Comparison of ENCODE assay signal across 23 cellular contexts in the genomic region with DNA sequence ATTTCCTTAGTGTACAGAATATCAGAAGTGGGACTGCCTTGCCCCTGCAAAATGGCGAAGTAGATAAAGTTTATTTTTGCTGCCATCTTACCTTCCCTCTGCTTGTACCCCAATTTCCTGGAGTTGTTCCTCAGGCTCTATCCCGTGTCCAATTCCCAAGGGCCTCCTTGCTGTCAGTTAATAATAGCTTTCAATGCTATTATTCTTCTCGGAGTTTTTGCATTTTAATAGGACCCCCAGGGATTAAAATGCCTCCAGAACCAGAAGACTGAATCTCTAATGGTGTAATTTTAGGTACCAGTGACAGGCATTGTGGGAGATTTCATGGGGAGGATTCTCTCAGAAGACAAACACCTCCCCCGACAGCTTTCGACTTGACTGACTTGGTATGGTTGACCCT.
"Had no signal": no experiment of that assay in that cellular context is flagged by ENCODE, and none has a peak within 500 bp of the region (broad histone marks: within the 10 kb centered on the region; RNA-seq: fewer than 3 reads in every experiment).

No MANE protein-coding gene starts in this region.

- ATAC-seq: esophagus mucosa; gastrocnemius medialis; left lobe of liver; mucosa of descending colon; naive thymus-derived CD8-positive, alpha-beta T cell; psoas muscle; right lobe of liver; stimulated activated memory B cell treated with anti-CD40 and anti-IgM and Interleukin-4, amounts not matched to agents 10 μg/mL and 1 μg/mL and 100 μg/mL, for 72 hours; stimulated activated naive CD8-positive, alpha-beta T cell treated with anti-CD3 and anti-CD28 coated beads, Interleukin-15, amount 100 ng/mL, for 72 hours; upper lobe of right lung had no signal

- H3K4me3 Mint-ChIP-seq: central memory CD8-positive, alpha-beta T cell; stimulated activated memory B cell treated with anti-CD40 and anti-IgM and Interleukin-4, amounts not matched to agents 10 μg/mL and 1 μg/mL and 100 μg/mL, for 72 hours; stimulated activated naive CD8-positive, alpha-beta T cell treated with anti-CD3 and anti-CD28 coated beads, Interleukin-15, amount 100 ng/mL, for 72 hours had no signal

- H3K27ac Mint-ChIP-seq: stimulated activated memory B cell treated with anti-CD40 and anti-IgM and Interleukin-4, amounts not matched to agents 10 μg/mL and 1 μg/mL and 100 μg/mL, for 72 hours; stimulated activated naive CD8-positive, alpha-beta T cell treated with anti-CD3 and anti-CD28 coated beads, Interleukin-15, amount 100 ng/mL, for 72 hours had no signal

- DNase-seq: cortex of kidney; dorsolateral prefrontal cortex; effector CD8-positive, alpha-beta T cell; gastrocnemius medialis; glutamatergic neuron; mammary epithelial cell; mucosa of descending colon; psoas muscle; retina; right lobe of liver; stimulated activated CD4-positive, alpha-beta T cell treated with anti-CD3 and anti-CD28 coated beads, Interleukin-4, amount 100 ng/mL, for 1 hour; stimulated activated naive CD8-positive, alpha-beta T cell treated with anti-CD3 and anti-CD28 coated beads, Interleukin-15, amount 100 ng/mL, for 72 hours; testis; upper lobe of right lung had no signal

- H3K27ac ChIP-seq: dorsolateral prefrontal cortex, gastrocnemius medialis, parathyroid adenoma, psoas muscle, right lobe of liver, testis, tibial nerve, upper lobe of right lung, vagina had no signal

- H3K36me3 Mint-ChIP-seq: stimulated activated memory B cell treated with anti-CD40 and anti-IgM and Interleukin-4, amounts not matched to agents 10 μg/mL and 1 μg/mL and 100 μg/mL, for 72 hours had no signal

- H3K4me1 ChIP-seq: gastrocnemius medialis, parathyroid adenoma, psoas muscle, right lobe of liver, testis, tibial nerve, upper lobe of right lung, vagina had no signal

- H3K27me3 ChIP-seq: gastrocnemius medialis, right lobe of liver, testis, tibial nerve, upper lobe of right lung, vagina had no signal

- H3K9ac ChIP-seq: parathyroid adenoma had no signal

- H3K9me3 ChIP-seq: gastrocnemius medialis, mucosa of descending colon, psoas muscle, right lobe of liver, testis, upper lobe of right lung, vagina had no signal

- H3K79me2 ChIP-seq: parathyroid adenoma had no signal

- H3K4me3 ChIP-seq: dorsolateral prefrontal cortex, gastrocnemius medialis, mucosa of descending colon, psoas muscle, right lobe of liver, testis, tibial nerve, upper lobe of right lung, vagina had no signal

- H2AFZ ChIP-seq: parathyroid adenoma had no signal

- H3K36me3 ChIP-seq: gastrocnemius medialis, right lobe of liver, tibial nerve, upper lobe of right lung, vagina had no signal

- H3K4me1 Mint-ChIP-seq: central memory CD8-positive, alpha-beta T cell; stimulated activated memory B cell treated with anti-CD40 and anti-IgM and Interleukin-4, amounts not matched to agents 10 μg/mL and 1 μg/mL and 100 μg/mL, for 72 hours; stimulated activated naive CD8-positive, alpha-beta T cell treated with anti-CD3 and anti-CD28 coated beads, Interleukin-15, amount 100 ng/mL, for 72 hours had no signal

- FAIRE-seq: endometrium had no signal
